In genomic region chr5:102713682-102714231, GRCh38 we compare ENCODE assay signal across 13 cellular contexts. TPM values are rescaled to one million over a fixed set of nuclear protein-coding genes. Genes with fewer than 3 reads are reported as not detected.
DNase-seq lines count a peak whose midpoint lies in the region; ATAC-seq, FAIRE-seq and TF ChIP-seq lines count a peak whose summit lies in the region.
"Had no signal": no experiment of that assay in that cellular context is flagged by ENCODE, and none has a peak within 500 bp of the region (broad histone marks: within the 10 kb centered on the region; RNA-seq: fewer than 3 reads in every experiment).

No MANE protein-coding gene starts in this region.

- dilution Hi-C loops in keratinocyte (cut with MboI; ENCODE audit: extremely low pct_ligation_motif_present, low sequenced_read_pairs): no loop called here

- H3K9me3 ChIP-seq in keratinocyte (ENCODE audit: control insufficient read depth, low read depth, low read length): no peaks in the 10 kb centered on the region

- no peaks in the 10 kb centered on the region for H3K36me3 ChIP-seq in keratinocyte (ENCODE audit: control insufficient read depth in 2 of 2, extremely low read depth in 1 of 2, insufficient read depth in 2 of 2, low read length in 2 of 2)

- FAIRE-seq in keratinocyte (lab: Jason Lieb, UNC): peak; percentile 13
- FAIRE-seq: GM19239 had no signal

- peak; percentile 18 for DNase-seq in KBM-7
- no peak for DNase-seq in keratinocyte (ENCODE audit: low read depth, low spot score)
- no peak for DNase-seq in medulla oblongata (ENCODE audit: extremely low spot score)
- no peak for DNase-seq in NAMALWA (ENCODE audit: low spot score)
- DNase-seq in NCI-H748 (lab: John Stamatoyannopoulos, UW; ENCODE audit: unreplicated experiment): no peak
- DNase-seq in erythroblast (lab: John Stamatoyannopoulos, UW): no peak
- DNase-seq: activated naive CD8-positive, alpha-beta T cell treated with anti-CD3 and anti-CD28 coated beads, Interleukin-2, amount 50 U/mL, for 24 hours; NCI-H146; SIG-M5; stimulated activated naive CD8-positive, alpha-beta T cell treated with anti-CD3 and anti-CD28 coated beads, Interleukin-15, Interleukin-2, amounts not matched to agents 100 U/mL and 50 U/mL, for 24 hours had no signal

- H3K9me1 ChIP-seq in keratinocyte (ENCODE audit: control insufficient read depth, extremely low read depth, insufficient read depth, low read length): no peaks in the 10 kb centered on the region

- no peak overlapping the region for H2AFZ ChIP-seq in keratinocyte (ENCODE audit: control insufficient read depth, low read length)

- H3K4me3 ChIP-seq in keratinocyte (ENCODE audit: control insufficient read depth in 2 of 3, extremely low read depth in 1 of 3, insufficient read depth in 2 of 3, low read depth in 1 of 3, low read length in 3 of 3): no peak overlapping the region

- H3K27me3 ChIP-seq in keratinocyte (ENCODE audit: control insufficient read depth, extremely low read depth, insufficient read depth, low read length): no peaks in the 10 kb centered on the region

- no peaks in the 10 kb centered on the region for H3K79me2 ChIP-seq in keratinocyte (ENCODE audit: control insufficient read depth, insufficient read depth, low read length)

- TF ChIP-seq POLR2A in erythroblast (IDR thresholded peaks at IDR 0.05; ENCODE audit: low read length): no peak

- H4K20me1 ChIP-seq in keratinocyte (ENCODE audit: control insufficient read depth, extremely low read depth, insufficient read depth, low read length): no peaks in the 10 kb centered on the region

- H3K27ac ChIP-seq in keratinocyte (ENCODE audit: control insufficient read depth, insufficient read depth, low read length): no peak overlapping the region

- in situ Hi-C loops in KBM-7 (cut with MboI; ENCODE audit: low pct_unique_long_range_greater_than_20kb, low sequenced_read_pairs): no loop called here

- H3K9ac ChIP-seq in keratinocyte (ENCODE audit: control insufficient read depth, extremely low read depth, insufficient read depth, low read length): no peak overlapping the region

- H3K4me2 ChIP-seq in keratinocyte (ENCODE audit: control insufficient read depth, extremely low read depth, insufficient read depth, low read depth, low read length): no peak overlapping the region

- H3K4me1 ChIP-seq in keratinocyte (ENCODE audit: control insufficient read depth, extremely low read depth, insufficient read depth, low read length): peaks cover 25% of the 10 kb centered on the region

- no peak for TF ChIP-seq CTCF in keratinocyte (optimal IDR thresholded peaks at IDR 0.05 in 1 of 3, IDR thresholded peaks at IDR 0.05 in 1 of 3, conservative IDR thresholded peaks at IDR 0.05 in 1 of 3; ENCODE audit: extremely low read depth in 1 of 3, insufficient read depth in 2 of 3, low read length in 3 of 3)

- ATAC-seq in GM18861 (IDR thresholded peaks at IDR 0.05; ENCODE audit: unreplicated experiment): peak; percentile 54
- peak; percentile 64 for ATAC-seq in GM21825 (IDR thresholded peaks at IDR 0.05; ENCODE audit: unreplicated experiment)
- ATAC-seq: activated naive CD8-positive, alpha-beta T cell treated with anti-CD3 and anti-CD28 coated beads, Interleukin-2, amount 50 U/mL, for 24 hours; stimulated activated naive CD8-positive, alpha-beta T cell treated with anti-CD3 and anti-CD28 coated beads, Interleukin-15, Interleukin-2, amounts not matched to agents 100 U/mL and 50 U/mL, for 24 hours had no signal

RNA-seq across cellular contexts. Expression of gene PAM, which starts 41.3 kb away (rescaled TPM):
- 105 to 192 TPM (median 149 TPM) in 3 replicates for polyA plus RNA-seq in keratinocyte
- 96.9 TPM for polyA plus RNA-seq in keratinocyte (2011; ENCODE audit: low read depth)
- polyA plus RNA-seq in keratinocyte (2011; cell fraction: cytosol; rRNA removed): 73.8 and 136 TPM in 2 replicates
- polyA plus RNA-seq in keratinocyte (2011; cell fraction: nucleus; rRNA removed): 229 and 277 TPM in 2 replicates
- polyA plus RNA-seq in keratinocyte (2012; ENCODE audit: low replicate concordance): 82.4 and 84.4 TPM in 2 replicates
- polyA minus RNA-seq in keratinocyte: 47.6 to 157 TPM (median 127 TPM) in 3 replicates
- polyA minus RNA-seq in keratinocyte (2011; cell fraction: cytosol; rRNA and poly(A)+ RNA removed): 104 TPM
- 257 and 400 TPM in 2 replicates for polyA minus RNA-seq in keratinocyte (2011; cell fraction: nucleus; rRNA and poly(A)+ RNA removed)
